ENCODE assay signal across 1 cellular context in the genomic region with DNA sequence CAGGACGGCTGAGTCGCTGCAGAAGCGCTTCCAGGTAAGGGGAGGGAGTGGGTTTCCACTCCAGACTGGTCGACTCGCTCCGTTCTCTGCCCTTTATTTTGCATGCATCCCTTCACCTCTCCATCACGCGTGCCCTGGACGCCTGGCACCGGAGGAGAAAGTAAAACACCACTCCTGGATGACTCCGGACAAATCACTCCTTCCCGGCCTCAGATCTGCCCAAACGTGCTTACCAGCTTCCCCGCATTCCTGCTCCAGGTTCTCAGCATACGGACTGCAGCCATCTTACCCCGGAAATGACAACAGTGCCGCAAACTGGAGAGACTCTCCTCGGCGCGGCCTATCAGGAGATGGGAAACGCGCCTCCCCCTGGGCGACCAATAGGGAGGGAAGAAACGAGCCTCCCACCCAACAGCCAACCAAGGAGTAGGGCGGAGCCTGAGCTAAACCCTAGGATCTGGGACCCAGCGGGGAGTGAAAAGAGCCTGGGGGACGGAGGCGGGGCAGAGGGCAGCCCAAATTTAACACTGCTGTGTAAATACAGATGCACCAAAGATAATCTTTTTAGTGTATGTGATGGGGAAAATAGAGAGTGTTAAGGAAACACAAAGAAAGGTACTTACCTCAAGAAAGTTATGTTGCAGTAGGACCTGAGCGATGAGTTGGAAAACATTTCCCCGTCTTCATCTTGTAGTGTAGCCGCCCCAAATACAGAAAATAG.
TF ChIP-seq lines count a peak whose summit lies in the region.

A gene (minus strand): TSS at position 298 of the 721 bp plus-strand sequence. CDS start 14 bp downstream, at position 284.

TF ChIP-seq in WTC11, 78 proteins besides CTCF, POLR2A, EP300 and RAD21 (continued from another document and continues in another):
- TF ChIP-seq, protein P1, sequence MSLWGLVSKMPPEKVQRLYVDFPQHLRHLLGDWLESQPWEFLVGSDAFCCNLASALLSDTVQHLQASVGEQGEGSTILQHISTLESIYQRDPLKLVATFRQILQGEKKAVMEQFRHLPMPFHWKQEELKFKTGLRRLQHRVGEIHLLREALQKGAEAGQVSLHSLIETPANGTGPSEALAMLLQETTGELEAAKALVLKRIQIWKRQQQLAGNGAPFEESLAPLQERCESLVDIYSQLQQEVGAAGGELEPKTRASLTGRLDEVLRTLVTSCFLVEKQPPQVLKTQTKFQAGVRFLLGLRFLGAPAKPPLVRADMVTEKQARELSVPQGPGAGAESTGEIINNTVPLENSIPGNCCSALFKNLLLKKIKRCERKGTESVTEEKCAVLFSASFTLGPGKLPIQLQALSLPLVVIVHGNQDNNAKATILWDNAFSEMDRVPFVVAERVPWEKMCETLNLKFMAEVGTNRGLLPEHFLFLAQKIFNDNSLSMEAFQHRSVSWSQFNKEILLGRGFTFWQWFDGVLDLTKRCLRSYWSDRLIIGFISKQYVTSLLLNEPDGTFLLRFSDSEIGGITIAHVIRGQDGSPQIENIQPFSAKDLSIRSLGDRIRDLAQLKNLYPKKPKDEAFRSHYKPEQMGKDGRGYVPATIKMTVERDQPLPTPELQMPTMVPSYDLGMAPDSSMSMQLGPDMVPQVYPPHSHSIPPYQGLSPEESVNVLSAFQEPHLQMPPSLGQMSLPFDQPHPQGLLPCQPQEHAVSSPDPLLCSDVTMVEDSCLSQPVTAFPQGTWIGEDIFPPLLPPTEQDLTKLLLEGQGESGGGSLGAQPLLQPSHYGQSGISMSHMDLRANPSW (CRISPR knock-in tag; conservative IDR thresholded peaks at IDR 0.05; ENCODE audit: low read depth) = no peak
- no peak for TF ChIP-seq ZNF232 (CRISPR knock-in tag; IDR thresholded peaks at IDR 0.05)
- no peak for TF ChIP-seq SOX15 (CRISPR knock-in tag; IDR thresholded peaks at IDR 0.05)
- TF ChIP-seq, protein P2, sequence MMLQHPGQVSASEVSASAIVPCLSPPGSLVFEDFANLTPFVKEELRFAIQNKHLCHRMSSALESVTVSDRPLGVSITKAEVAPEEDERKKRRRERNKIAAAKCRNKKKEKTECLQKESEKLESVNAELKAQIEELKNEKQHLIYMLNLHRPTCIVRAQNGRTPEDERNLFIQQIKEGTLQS (CRISPR knock-in tag; conservative IDR thresholded peaks at IDR 0.05) = no peak
- no peak for TF ChIP-seq PRRX2 (CRISPR knock-in tag; IDR thresholded peaks at IDR 0.05)
- peak; percentile 83 for TF ChIP-seq ETV6 (CRISPR knock-in tag; IDR thresholded peaks at IDR 0.05)
- TF ChIP-seq SMAD3 (CRISPR knock-in tag; IDR thresholded peaks at IDR 0.05; ENCODE audit: borderline replicate concordance) = no peak
- TF ChIP-seq, protein P3, sequence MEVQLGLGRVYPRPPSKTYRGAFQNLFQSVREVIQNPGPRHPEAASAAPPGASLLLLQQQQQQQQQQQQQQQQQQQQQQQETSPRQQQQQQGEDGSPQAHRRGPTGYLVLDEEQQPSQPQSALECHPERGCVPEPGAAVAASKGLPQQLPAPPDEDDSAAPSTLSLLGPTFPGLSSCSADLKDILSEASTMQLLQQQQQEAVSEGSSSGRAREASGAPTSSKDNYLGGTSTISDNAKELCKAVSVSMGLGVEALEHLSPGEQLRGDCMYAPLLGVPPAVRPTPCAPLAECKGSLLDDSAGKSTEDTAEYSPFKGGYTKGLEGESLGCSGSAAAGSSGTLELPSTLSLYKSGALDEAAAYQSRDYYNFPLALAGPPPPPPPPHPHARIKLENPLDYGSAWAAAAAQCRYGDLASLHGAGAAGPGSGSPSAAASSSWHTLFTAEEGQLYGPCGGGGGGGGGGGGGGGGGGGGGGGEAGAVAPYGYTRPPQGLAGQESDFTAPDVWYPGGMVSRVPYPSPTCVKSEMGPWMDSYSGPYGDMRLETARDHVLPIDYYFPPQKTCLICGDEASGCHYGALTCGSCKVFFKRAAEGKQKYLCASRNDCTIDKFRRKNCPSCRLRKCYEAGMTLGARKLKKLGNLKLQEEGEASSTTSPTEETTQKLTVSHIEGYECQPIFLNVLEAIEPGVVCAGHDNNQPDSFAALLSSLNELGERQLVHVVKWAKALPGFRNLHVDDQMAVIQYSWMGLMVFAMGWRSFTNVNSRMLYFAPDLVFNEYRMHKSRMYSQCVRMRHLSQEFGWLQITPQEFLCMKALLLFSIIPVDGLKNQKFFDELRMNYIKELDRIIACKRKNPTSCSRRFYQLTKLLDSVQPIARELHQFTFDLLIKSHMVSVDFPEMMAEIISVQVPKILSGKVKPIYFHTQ (CRISPR knock-in tag; IDR thresholded peaks at IDR 0.05) = no peak
- TF ChIP-seq NFE2L1 (CRISPR knock-in tag; IDR thresholded peaks at IDR 0.05) = peak; percentile 68; the same call in 1 of the 2 replicates
- TF ChIP-seq, protein P4, sequence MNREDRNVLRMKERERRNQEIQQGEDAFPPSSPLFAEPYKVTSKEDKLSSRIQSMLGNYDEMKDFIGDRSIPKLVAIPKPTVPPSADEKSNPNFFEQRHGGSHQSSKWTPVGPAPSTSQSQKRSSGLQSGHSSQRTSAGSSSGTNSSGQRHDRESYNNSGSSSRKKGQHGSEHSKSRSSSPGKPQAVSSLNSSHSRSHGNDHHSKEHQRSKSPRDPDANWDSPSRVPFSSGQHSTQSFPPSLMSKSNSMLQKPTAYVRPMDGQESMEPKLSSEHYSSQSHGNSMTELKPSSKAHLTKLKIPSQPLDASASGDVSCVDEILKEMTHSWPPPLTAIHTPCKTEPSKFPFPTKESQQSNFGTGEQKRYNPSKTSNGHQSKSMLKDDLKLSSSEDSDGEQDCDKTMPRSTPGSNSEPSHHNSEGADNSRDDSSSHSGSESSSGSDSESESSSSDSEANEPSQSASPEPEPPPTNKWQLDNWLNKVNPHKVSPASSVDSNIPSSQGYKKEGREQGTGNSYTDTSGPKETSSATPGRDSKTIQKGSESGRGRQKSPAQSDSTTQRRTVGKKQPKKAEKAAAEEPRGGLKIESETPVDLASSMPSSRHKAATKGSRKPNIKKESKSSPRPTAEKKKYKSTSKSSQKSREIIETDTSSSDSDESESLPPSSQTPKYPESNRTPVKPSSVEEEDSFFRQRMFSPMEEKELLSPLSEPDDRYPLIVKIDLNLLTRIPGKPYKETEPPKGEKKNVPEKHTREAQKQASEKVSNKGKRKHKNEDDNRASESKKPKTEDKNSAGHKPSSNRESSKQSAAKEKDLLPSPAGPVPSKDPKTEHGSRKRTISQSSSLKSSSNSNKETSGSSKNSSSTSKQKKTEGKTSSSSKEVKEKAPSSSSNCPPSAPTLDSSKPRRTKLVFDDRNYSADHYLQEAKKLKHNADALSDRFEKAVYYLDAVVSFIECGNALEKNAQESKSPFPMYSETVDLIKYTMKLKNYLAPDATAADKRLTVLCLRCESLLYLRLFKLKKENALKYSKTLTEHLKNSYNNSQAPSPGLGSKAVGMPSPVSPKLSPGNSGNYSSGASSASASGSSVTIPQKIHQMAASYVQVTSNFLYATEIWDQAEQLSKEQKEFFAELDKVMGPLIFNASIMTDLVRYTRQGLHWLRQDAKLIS (CRISPR knock-in tag; IDR thresholded peaks at IDR 0.05; ENCODE audit: borderline replicate concordance) = no peak
- TF ChIP-seq ELF4 (CRISPR knock-in tag; IDR thresholded peaks at IDR 0.05; ENCODE audit: low read depth) = no peak
- TF ChIP-seq, protein P5, sequence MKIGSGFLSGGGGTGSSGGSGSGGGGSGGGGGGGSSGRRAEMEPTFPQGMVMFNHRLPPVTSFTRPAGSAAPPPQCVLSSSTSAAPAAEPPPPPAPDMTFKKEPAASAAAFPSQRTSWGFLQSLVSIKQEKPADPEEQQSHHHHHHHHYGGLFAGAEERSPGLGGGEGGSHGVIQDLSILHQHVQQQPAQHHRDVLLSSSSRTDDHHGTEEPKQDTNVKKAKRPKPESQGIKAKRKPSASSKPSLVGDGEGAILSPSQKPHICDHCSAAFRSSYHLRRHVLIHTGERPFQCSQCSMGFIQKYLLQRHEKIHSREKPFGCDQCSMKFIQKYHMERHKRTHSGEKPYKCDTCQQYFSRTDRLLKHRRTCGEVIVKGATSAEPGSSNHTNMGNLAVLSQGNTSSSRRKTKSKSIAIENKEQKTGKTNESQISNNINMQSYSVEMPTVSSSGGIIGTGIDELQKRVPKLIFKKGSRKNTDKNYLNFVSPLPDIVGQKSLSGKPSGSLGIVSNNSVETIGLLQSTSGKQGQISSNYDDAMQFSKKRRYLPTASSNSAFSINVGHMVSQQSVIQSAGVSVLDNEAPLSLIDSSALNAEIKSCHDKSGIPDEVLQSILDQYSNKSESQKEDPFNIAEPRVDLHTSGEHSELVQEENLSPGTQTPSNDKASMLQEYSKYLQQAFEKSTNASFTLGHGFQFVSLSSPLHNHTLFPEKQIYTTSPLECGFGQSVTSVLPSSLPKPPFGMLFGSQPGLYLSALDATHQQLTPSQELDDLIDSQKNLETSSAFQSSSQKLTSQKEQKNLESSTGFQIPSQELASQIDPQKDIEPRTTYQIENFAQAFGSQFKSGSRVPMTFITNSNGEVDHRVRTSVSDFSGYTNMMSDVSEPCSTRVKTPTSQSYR (CRISPR knock-in tag; IDR thresholded peaks at IDR 0.05) = no peak
- TF ChIP-seq, protein P6, sequence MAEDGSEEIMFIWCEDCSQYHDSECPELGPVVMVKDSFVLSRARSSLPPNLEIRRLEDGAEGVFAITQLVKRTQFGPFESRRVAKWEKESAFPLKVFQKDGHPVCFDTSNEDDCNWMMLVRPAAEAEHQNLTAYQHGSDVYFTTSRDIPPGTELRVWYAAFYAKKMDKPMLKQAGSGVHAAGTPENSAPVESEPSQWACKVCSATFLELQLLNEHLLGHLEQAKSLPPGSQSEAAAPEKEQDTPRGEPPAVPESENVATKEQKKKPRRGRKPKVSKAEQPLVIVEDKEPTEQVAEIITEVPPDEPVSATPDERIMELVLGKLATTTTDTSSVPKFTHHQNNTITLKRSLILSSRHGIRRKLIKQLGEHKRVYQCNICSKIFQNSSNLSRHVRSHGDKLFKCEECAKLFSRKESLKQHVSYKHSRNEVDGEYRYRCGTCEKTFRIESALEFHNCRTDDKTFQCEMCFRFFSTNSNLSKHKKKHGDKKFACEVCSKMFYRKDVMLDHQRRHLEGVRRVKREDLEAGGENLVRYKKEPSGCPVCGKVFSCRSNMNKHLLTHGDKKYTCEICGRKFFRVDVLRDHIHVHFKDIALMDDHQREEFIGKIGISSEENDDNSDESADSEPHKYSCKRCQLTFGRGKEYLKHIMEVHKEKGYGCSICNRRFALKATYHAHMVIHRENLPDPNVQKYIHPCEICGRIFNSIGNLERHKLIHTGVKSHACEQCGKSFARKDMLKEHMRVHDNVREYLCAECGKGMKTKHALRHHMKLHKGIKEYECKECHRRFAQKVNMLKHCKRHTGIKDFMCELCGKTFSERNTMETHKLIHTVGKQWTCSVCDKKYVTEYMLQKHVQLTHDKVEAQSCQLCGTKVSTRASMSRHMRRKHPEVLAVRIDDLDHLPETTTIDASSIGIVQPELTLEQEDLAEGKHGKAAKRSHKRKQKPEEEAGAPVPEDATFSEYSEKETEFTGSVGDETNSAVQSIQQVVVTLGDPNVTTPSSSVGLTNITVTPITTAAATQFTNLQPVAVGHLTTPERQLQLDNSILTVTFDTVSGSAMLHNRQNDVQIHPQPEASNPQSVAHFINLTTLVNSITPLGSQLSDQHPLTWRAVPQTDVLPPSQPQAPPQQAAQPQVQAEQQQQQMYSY (CRISPR knock-in tag; IDR thresholded peaks at IDR 0.05) = no peak
- no peak for TF ChIP-seq ZBTB21 (CRISPR knock-in tag; IDR thresholded peaks at IDR 0.05; ENCODE audit: borderline replicate concordance)
- TF ChIP-seq, protein P7, sequence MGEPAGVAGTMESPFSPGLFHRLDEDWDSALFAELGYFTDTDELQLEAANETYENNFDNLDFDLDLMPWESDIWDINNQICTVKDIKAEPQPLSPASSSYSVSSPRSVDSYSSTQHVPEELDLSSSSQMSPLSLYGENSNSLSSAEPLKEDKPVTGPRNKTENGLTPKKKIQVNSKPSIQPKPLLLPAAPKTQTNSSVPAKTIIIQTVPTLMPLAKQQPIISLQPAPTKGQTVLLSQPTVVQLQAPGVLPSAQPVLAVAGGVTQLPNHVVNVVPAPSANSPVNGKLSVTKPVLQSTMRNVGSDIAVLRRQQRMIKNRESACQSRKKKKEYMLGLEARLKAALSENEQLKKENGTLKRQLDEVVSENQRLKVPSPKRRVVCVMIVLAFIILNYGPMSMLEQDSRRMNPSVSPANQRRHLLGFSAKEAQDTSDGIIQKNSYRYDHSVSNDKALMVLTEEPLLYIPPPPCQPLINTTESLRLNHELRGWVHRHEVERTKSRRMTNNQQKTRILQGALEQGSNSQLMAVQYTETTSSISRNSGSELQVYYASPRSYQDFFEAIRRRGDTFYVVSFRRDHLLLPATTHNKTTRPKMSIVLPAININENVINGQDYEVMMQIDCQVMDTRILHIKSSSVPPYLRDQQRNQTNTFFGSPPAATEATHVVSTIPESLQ (CRISPR knock-in tag; IDR thresholded peaks at IDR 0.05) = no peak
- TF ChIP-seq, protein P8, sequence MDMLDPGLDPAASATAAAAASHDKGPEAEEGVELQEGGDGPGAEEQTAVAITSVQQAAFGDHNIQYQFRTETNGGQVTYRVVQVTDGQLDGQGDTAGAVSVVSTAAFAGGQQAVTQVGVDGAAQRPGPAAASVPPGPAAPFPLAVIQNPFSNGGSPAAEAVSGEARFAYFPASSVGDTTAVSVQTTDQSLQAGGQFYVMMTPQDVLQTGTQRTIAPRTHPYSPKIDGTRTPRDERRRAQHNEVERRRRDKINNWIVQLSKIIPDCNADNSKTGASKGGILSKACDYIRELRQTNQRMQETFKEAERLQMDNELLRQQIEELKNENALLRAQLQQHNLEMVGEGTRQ (CRISPR knock-in tag; IDR thresholded peaks at IDR 0.05) = no peak
- TF ChIP-seq OVOL2 (CRISPR knock-in tag; IDR thresholded peaks at IDR 0.05; ENCODE audit: borderline replicate concordance) = no peak
- no peak for TF ChIP-seq SMAD4 (CRISPR knock-in tag; IDR thresholded peaks at IDR 0.05)
- no peak for TF ChIP-seq JAZF1 (CRISPR knock-in tag; IDR thresholded peaks at IDR 0.05)
- no peak for TF ChIP-seq NR3C1 (CRISPR knock-in tag; conservative IDR thresholded peaks at IDR 0.05; ENCODE audit: low read depth)
- no peak for TF ChIP-seq HMGA2 (CRISPR knock-in tag; IDR thresholded peaks at IDR 0.05)
- no peak for TF ChIP-seq ZNF423 (CRISPR knock-in tag; IDR thresholded peaks at IDR 0.05)
- TF ChIP-seq ZNF416 (CRISPR knock-in tag; IDR thresholded peaks at IDR 0.05) = 0 out of 2 replicates have a peak, but pooled peaks have one; percentile 37
- TF ChIP-seq, protein P9, sequence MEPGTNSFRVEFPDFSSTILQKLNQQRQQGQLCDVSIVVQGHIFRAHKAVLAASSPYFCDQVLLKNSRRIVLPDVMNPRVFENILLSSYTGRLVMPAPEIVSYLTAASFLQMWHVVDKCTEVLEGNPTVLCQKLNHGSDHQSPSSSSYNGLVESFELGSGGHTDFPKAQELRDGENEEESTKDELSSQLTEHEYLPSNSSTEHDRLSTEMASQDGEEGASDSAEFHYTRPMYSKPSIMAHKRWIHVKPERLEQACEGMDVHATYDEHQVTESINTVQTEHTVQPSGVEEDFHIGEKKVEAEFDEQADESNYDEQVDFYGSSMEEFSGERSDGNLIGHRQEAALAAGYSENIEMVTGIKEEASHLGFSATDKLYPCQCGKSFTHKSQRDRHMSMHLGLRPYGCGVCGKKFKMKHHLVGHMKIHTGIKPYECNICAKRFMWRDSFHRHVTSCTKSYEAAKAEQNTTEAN (CRISPR knock-in tag; IDR thresholded peaks at IDR 0.05) = no peak
- TF ChIP-seq, protein P10, sequence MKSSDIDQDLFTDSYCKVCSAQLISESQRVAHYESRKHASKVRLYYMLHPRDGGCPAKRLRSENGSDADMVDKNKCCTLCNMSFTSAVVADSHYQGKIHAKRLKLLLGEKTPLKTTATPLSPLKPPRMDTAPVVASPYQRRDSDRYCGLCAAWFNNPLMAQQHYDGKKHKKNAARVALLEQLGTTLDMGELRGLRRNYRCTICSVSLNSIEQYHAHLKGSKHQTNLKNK (CRISPR knock-in tag; IDR thresholded peaks at IDR 0.05) = no peak
- peak; percentile 89 for TF ChIP-seq TEAD1 (CRISPR knock-in tag; IDR thresholded peaks at IDR 0.05)
- peak; percentile 88 for TF ChIP-seq SP1 (CRISPR knock-in tag; conservative IDR thresholded peaks at IDR 0.05)
- TF ChIP-seq, protein P11, sequence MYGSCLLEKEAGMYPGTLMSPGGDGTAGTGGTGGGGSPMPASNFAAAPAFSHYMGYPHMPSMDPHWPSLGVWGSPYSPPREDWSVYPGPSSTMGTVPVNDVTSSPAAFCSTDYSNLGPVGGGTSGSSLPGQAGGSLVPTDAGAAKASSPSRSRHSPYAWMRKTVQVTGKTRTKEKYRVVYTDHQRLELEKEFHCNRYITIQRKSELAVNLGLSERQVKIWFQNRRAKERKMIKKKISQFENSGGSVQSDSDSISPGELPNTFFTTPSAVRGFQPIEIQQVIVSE (CRISPR knock-in tag; IDR thresholded peaks at IDR 0.05; ENCODE audit: borderline replicate concordance) = no peak
